ENCODE assay signal across 32 cellular contexts in genomic region chr14:57122129-57122528, GRCh38.
"Had no signal": no experiment of that assay in that cellular context is flagged by ENCODE, and none has a peak within 500 bp of the region (broad histone marks: within the 10 kb centered on the region; RNA-seq: fewer than 3 reads in every experiment).

No MANE protein-coding gene starts in this region.

- H3K4me1 Mint-ChIP-seq: activated CD4-positive, alpha-beta T cell treated with anti-CD3 and anti-CD28 coated beads, Interleukin-2, amount 10 ng/mL, durations not matched to agents 24 days and 14 days; activated T-helper 17 cell treated with anti-CD3 and anti-CD28 coated beads, Interleukin-2, amount 50 U/mL, for 72 hours; central memory CD8-positive, alpha-beta T cell; endodermal cell; immature natural killer cell; nephron progenitor cell; stimulated activated memory B cell treated with anti-CD40 and anti-IgM and Interleukin-4, amounts not matched to agents 10 μg/mL and 1 μg/mL and 100 μg/mL, for 72 hours had no signal

- H3K4me3 ChIP-seq: ovary, skin epidermis, stomach, thyroid gland, upper lobe of left lung, vagina had no signal

- H3K36me3 ChIP-seq: ovary, stomach, thyroid gland, upper lobe of left lung, vagina had no signal

- DNase-seq: activated CD4-positive, alpha-beta memory T cell treated with anti-CD3 and anti-CD28 coated beads for 36 hours; activated CD4-positive, alpha-beta T cell treated with anti-CD3 and anti-CD28 coated beads, Interleukin-2, amount 10 ng/mL, durations not matched to agents 24 days and 14 days; activated CD4-positive, CD25-positive, alpha-beta regulatory T cell treated with anti-CD3 and anti-CD28 coated beads, Interleukin-2, amount 50 U/mL, for 72 hours; activated CD8-positive, alpha-beta memory T cell treated with anti-CD3 and anti-CD28 coated beads, Interleukin-2, amount 50 U/mL, for 48 hours; activated T-cell treated with anti-CD3 and anti-CD28 coated beads, Interleukin-2, amount 50 U/mL, for 24 hours; anterior cingulate cortex; endodermal cell; foreskin fibroblast; head of caudate nucleus; hypothalamus; immature natural killer cell; kidney; left colon; mammary epithelial cell; nephron progenitor cell; ovary; stimulated activated CD4-positive, alpha-beta T cell treated with anti-CD3 and anti-CD28 coated beads, Interleukin-4, amount 100 ng/mL, for 24 hours; stimulated activated CD8-positive, alpha-beta memory T cell treated with anti-CD3 and anti-CD28 coated beads, Interleukin-4, amount 100 ng/mL, for 48 hours; stomach; T-helper 9 cell; thyroid gland; upper lobe of left lung had no signal

- H3K36me3 Mint-ChIP-seq: activated CD4-positive, alpha-beta memory T cell treated with anti-CD3 and anti-CD28 coated beads for 36 hours; activated naive CD4-positive, alpha-beta T cell treated with anti-CD3 and anti-CD28 coated beads, Interleukin-2, amount 50 U/mL, for 72 hours; immature natural killer cell; stimulated activated memory B cell treated with anti-CD40 and anti-IgM and Interleukin-4, amounts not matched to agents 10 μg/mL and 1 μg/mL and 100 μg/mL, for 72 hours had no signal

- H3K9me3 ChIP-seq: ovary, stomach, thyroid gland, upper lobe of left lung, vagina had no signal

- H3K4me1 ChIP-seq: stomach, thyroid gland, upper lobe of left lung, vagina had no signal

- ATAC-seq: activated naive CD4-positive, alpha-beta T cell treated with anti-CD3 and anti-CD28 coated beads, Interleukin-2, amount 50 U/mL, for 72 hours; activated T-helper 17 cell treated with anti-CD3 and anti-CD28 coated beads, Interleukin-2, amount 50 U/mL, for 72 hours; esophagus mucosa; left colon; sciatic nerve; stimulated activated memory B cell treated with anti-CD40 and anti-IgM and Interleukin-4, amounts not matched to agents 10 μg/mL and 1 μg/mL and 100 μg/mL, for 72 hours had no signal

- H3K9me3 Mint-ChIP-seq: activated CD4-positive, alpha-beta memory T cell treated with anti-CD3 and anti-CD28 coated beads for 36 hours; activated CD4-positive, alpha-beta T cell treated with anti-CD3 and anti-CD28 coated beads, Interleukin-2, amount 10 ng/mL, durations not matched to agents 24 days and 14 days; activated naive CD4-positive, alpha-beta T cell treated with anti-CD3 and anti-CD28 coated beads, Interleukin-2, amount 50 U/mL, for 72 hours; activated T-cell treated with anti-CD3 and anti-CD28 coated beads, Interleukin-2, amount 50 U/mL, for 24 hours; activated T-helper 17 cell treated with anti-CD3 and anti-CD28 coated beads, Interleukin-2, amount 50 U/mL, for 72 hours; central memory CD8-positive, alpha-beta T cell; dendritic cell treated with granulocyte-macrophage colony-stimulating factor and Interleukin-4, amounts not matched to agents 40 ng/mL and 50 ng/mL, for 4 days; endodermal cell; nephron progenitor cell; stimulated activated memory B cell treated with anti-CD40 and anti-IgM and Interleukin-4, amounts not matched to agents 10 μg/mL and 1 μg/mL and 100 μg/mL, for 72 hours had no signal

- H3K27me3 Mint-ChIP-seq: activated CD4-positive, alpha-beta T cell treated with anti-CD3 and anti-CD28 coated beads, Interleukin-2, amount 10 ng/mL, durations not matched to agents 24 days and 14 days; dendritic cell treated with granulocyte-macrophage colony-stimulating factor and Interleukin-4, amounts not matched to agents 40 ng/mL and 50 ng/mL, for 4 days; progenitor cell of endocrine pancreas; stimulated activated memory B cell treated with anti-CD40 and anti-IgM and Interleukin-4, amounts not matched to agents 10 μg/mL and 1 μg/mL and 100 μg/mL, for 72 hours had no signal

- H3K27ac ChIP-seq: ovary, skin epidermis, stomach, thyroid gland, upper lobe of left lung, vagina had no signal

- H3K27ac Mint-ChIP-seq: activated CD4-positive, alpha-beta memory T cell treated with anti-CD3 and anti-CD28 coated beads for 36 hours; activated CD4-positive, alpha-beta T cell treated with anti-CD3 and anti-CD28 coated beads, Interleukin-2, amount 10 ng/mL, durations not matched to agents 24 days and 14 days; activated naive CD4-positive, alpha-beta T cell treated with anti-CD3 and anti-CD28 coated beads, Interleukin-2, amount 50 U/mL, for 72 hours; activated T-cell treated with anti-CD3 and anti-CD28 coated beads, Interleukin-2, amount 50 U/mL, for 24 hours; activated T-helper 17 cell treated with anti-CD3 and anti-CD28 coated beads, Interleukin-2, amount 50 U/mL, for 72 hours; dendritic cell treated with granulocyte-macrophage colony-stimulating factor and Interleukin-4, amounts not matched to agents 40 ng/mL and 50 ng/mL, for 4 days; endodermal cell; immature natural killer cell; nephron progenitor cell; progenitor cell of endocrine pancreas; stimulated activated memory B cell treated with anti-CD40 and anti-IgM and Interleukin-4, amounts not matched to agents 10 μg/mL and 1 μg/mL and 100 μg/mL, for 72 hours had no signal

- H3K4me3 Mint-ChIP-seq: activated CD4-positive, alpha-beta memory T cell treated with anti-CD3 and anti-CD28 coated beads for 36 hours; activated CD4-positive, alpha-beta T cell treated with anti-CD3 and anti-CD28 coated beads, Interleukin-2, amount 10 ng/mL, durations not matched to agents 24 days and 14 days; activated T-cell treated with anti-CD3 and anti-CD28 coated beads, Interleukin-2, amount 50 U/mL, for 24 hours; activated T-helper 17 cell treated with anti-CD3 and anti-CD28 coated beads, Interleukin-2, amount 50 U/mL, for 72 hours; central memory CD8-positive, alpha-beta T cell; dendritic cell treated with granulocyte-macrophage colony-stimulating factor and Interleukin-4, amounts not matched to agents 40 ng/mL and 50 ng/mL, for 4 days; endodermal cell; immature natural killer cell; nephron progenitor cell; stimulated activated memory B cell treated with anti-CD40 and anti-IgM and Interleukin-4, amounts not matched to agents 10 μg/mL and 1 μg/mL and 100 μg/mL, for 72 hours had no signal

- H3K27me3 ChIP-seq: ovary, stomach, thyroid gland, upper lobe of left lung, vagina had no signal
